ENCODE assay signal across 8 cellular contexts in genomic region chr17:40556884-40557414, GRCh38. TPM values are rescaled to one million over a fixed set of nuclear protein-coding genes. Genes with fewer than 3 reads are reported as not detected.
DNase-seq lines count a peak whose midpoint lies in the region; ATAC-seq and TF ChIP-seq lines count a peak whose summit lies in the region.

No MANE protein-coding gene starts in this region.

- peaks cover 97% of the 10 kb centered on the region for H3K36me3 Mint-ChIP-seq in activated B cell treated with CpG ODN at 0.5 μM for 24 hours (ENCODE audit: low read depth)

- H3K27ac ChIP-seq in IMR-90 (ENCODE audit: insufficient read depth, low read length): peak overlapping the region; percentile 21
- peak overlapping the region; percentile 62 to 70 for H3K27ac ChIP-seq in right atrium auricular region
- peak overlapping the region; percentile 66 to 95 (median 87) for H3K27ac ChIP-seq in spleen
- no peak overlapping the region for H3K27ac ChIP-seq in PC-9

- H3K14ac ChIP-seq in IMR-90 (replicated peaks; ENCODE audit: low read depth, low read length): peak overlapping the region; percentile 36

- no peaks in the 10 kb centered on the region for H3K9me3 Mint-ChIP-seq in activated B cell treated with CpG ODN at 0.5 μM for 24 hours

- TF ChIP-seq CTCF in IMR-90 (conservative IDR thresholded peaks at IDR 0.05; ENCODE audit: low read depth, low read length) (no peak), activated B cell treated with CpG ODN at 0.5 μM for 24 hours (IDR thresholded peaks at IDR 0.05) (no peak), right atrium auricular region (IDR thresholded peaks at IDR 0.05) (no peak), spleen (IDR thresholded peaks at IDR 0.05 in 8 of 11, conservative IDR thresholded peaks at IDR 0.05 in 3 of 11) (no peak), PC-9 (conservative IDR thresholded peaks at IDR 0.05) (no peak)

- no peak overlapping the region for H3K23ac ChIP-seq in IMR-90 (ENCODE audit: low read depth, low read length)

- in situ Hi-C loops in IMR-90 (cut with MboI; ENCODE audit: low sequenced_read_pairs): no loop called here

- dilution Hi-C loops in IMR-90 (cut with HindIII; ENCODE audit: low sequenced_read_pairs, unreplicated experiment): no loop called here

- H4K5ac ChIP-seq in IMR-90 (ENCODE audit: low read depth, low read length): peak overlapping the region; percentile 66

- H3K9me3 ChIP-seq in IMR-90 (ENCODE audit: control insufficient read depth, insufficient read depth, low read length): no peaks in the 10 kb centered on the region
- H3K9me3 ChIP-seq in right atrium auricular region: no peaks in the 10 kb centered on the region
- H3K9me3 ChIP-seq in spleen: no peaks in the 10 kb centered on the region
- H3K9me3 ChIP-seq in PC-9 (ENCODE audit: insufficient read depth, low read depth): no peaks in the 10 kb centered on the region

- H3K18ac ChIP-seq in IMR-90 (ENCODE audit: low read depth, low read length): peak overlapping the region; percentile 55

- H3K27me3 ChIP-seq in IMR-90 (ENCODE audit: control insufficient read depth, insufficient read depth, low read length) (0 out of 2 replicates have a peak, but pooled peaks cover 2% of the 10 kb centered on the region), right atrium auricular region (no peaks in the 10 kb centered on the region), spleen (replicated peaks in 1 of 7) (no peaks in the 10 kb centered on the region), PC-9 (ENCODE audit: insufficient read depth, low read depth) (no peaks in the 10 kb centered on the region; the same call in 1 of the 2 replicates)

- no peaks in the 10 kb centered on the region for H3K36me3 ChIP-seq in IMR-90 (ENCODE audit: control insufficient read depth, insufficient read depth, low read length)
- no peaks in the 10 kb centered on the region for H3K36me3 ChIP-seq in right atrium auricular region
- H3K36me3 ChIP-seq in spleen: peaks cover 0 to 59% (median 10%) of the 10 kb centered on the region in 6 donors
- no peaks in the 10 kb centered on the region for H3K36me3 ChIP-seq in PC-9 (ENCODE audit: low read depth)

- H2BK5ac ChIP-seq in IMR-90 (ENCODE audit: low read depth, low read length, poor library complexity, severe bottlenecking): peak overlapping the region; percentile 46

- H3K4me1 ChIP-seq in IMR-90 (ENCODE audit: control insufficient read depth, insufficient read depth, low read length) (peaks cover 51% of the 10 kb centered on the region), right atrium auricular region (peaks cover 0 to 87% of the 10 kb centered on the region in 2 donors), spleen (peaks cover 76 to 100% (median 98%) of the 10 kb centered on the region in 6 donors), PC-9 (replicated peaks; ENCODE audit: insufficient read depth) (peaks cover 9% of the 10 kb centered on the region)

- peak overlapping the region; percentile 35 for H3K4me3 Mint-ChIP-seq in activated B cell treated with CpG ODN at 0.5 μM for 24 hours

- POLR2A ChIA-PET in IMR-90 (lab: Charles Lee; ENCODE audit: unreplicated experiment): no interaction called here
- POLR2A ChIA-PET in activated B cell treated with CpG ODN at 0.5 μM for 24 hours (lab: Charles Lee): interaction anchor here (0.6 to 40.7 kb wide), 12 partner anchors 4 to 1591 kb away, joined by 3 to 1885 read pairs (median 4); partner anchors contain the start of genes CASC3, CCR7 and SMARCE1
- POLR2A ChIA-PET in PC-9 (lab: Charles Lee; ENCODE audit: unreplicated experiment): interaction anchor here (0.6 kb wide), 1 partner anchor 250 kb away, joined by 3 read pairs; no protein-coding TSS in a partner anchor

- peak overlapping the region; percentile 90 for H2BK120ac ChIP-seq in IMR-90 (ENCODE audit: low read depth, low read length)

- H3K27me3 Mint-ChIP-seq in activated B cell treated with CpG ODN at 0.5 μM for 24 hours: no peaks in the 10 kb centered on the region

- H3K4me3 ChIP-seq in IMR-90 (ENCODE audit: insufficient read depth, low read depth, low read length) (no peak overlapping the region), right atrium auricular region (peak overlapping the region in 1 of 2 donors; percentile 8), spleen (peak overlapping the region in 2 of 8 donors; percentile 15 to 49), PC-9 (no peak overlapping the region)

- H3K9ac ChIP-seq in IMR-90 (ENCODE audit: low read depth, low read length): peak overlapping the region; percentile 7; the same call in 1 of the 2 replicates

- no peak for TF ChIP-seq RAD21 in IMR-90 (IDR thresholded peaks at IDR 0.05; ENCODE audit: low read length)

- H3K9me1 ChIP-seq in IMR-90 (ENCODE audit: insufficient read depth, low read length): peaks cover 19% of the 10 kb centered on the region

- intact Hi-C loops in IMR-90 (cut with micrococcal nuclease) (no loop called here), activated B cell treated with CpG ODN at 0.5 μM for 24 hours (cut with micrococcal nuclease) (no loop called here), spleen (cut with DNase I; ENCODE audit: low total_unique reads) (no loop called here), PC-9 (cut with micrococcal nuclease; ENCODE audit: unreplicated experiment) (no loop called here)

- H2AFZ ChIP-seq in IMR-90 (replicated peaks; ENCODE audit: low read length, poor library complexity): peak overlapping the region; percentile 43
- no peak overlapping the region for H2AFZ ChIP-seq in PC-9

- H3K4me2 ChIP-seq in IMR-90 (ENCODE audit: low read depth, low read length) (no peak overlapping the region), PC-9 (no peak overlapping the region)

- peaks cover 3% of the 10 kb centered on the region; the same call in 1 of the 2 replicates for H3F3A ChIP-seq in PC-9 (ENCODE audit: insufficient read depth, low read depth)

- no peaks in the 10 kb centered on the region for H3K9me2 ChIP-seq in PC-9 (ENCODE audit: insufficient read depth)

- BruUV-seq in IMR-90 (replicated peaks; lab: Mats Ljungman, UMichigan) (no TSS peak), PC-9 (replicated peaks; lab: Mats Ljungman, UMichigan) (no TSS peak)

- H3K27ac Mint-ChIP-seq in activated B cell treated with CpG ODN at 0.5 μM for 24 hours: peak overlapping the region; percentile 99

- no peak for TF ChIP-seq POLR2A in IMR-90 (IDR thresholded peaks at IDR 0.05; ENCODE audit: low read depth, low read length)
- TF ChIP-seq POLR2A in spleen (IDR thresholded peaks at IDR 0.05): no peak

- H2AK9ac ChIP-seq in IMR-90 (replicated peaks; ENCODE audit: low read depth, low read length, poor library complexity): peak overlapping the region; percentile 26

- no peak for DNase-seq in IMR-90
- DNase-seq in activated B cell treated with CpG ODN at 0.5 μM for 24 hours: peak; percentile 12
- no peak for DNase-seq in right atrium auricular region (ENCODE audit: low spot score)
- peak; percentile 81 for DNase-seq in spleen
- no peak for DNase-seq in COR-L47 (lab: John Stamatoyannopoulos, UW)
- no peak for DNase-seq in PC-9
- no peak for DNase-seq in AG08396 (ENCODE audit: low spot score)

- peak overlapping the region; percentile 33 to 91 for H4K8ac ChIP-seq in IMR-90 (ENCODE audit: low read depth in 2 of 2, low read length in 2 of 2)

- H3K4me1 Mint-ChIP-seq in activated B cell treated with CpG ODN at 0.5 μM for 24 hours: peaks cover 97% of the 10 kb centered on the region

- no peaks in the 10 kb centered on the region for H4K20me1 ChIP-seq in IMR-90 (ENCODE audit: insufficient read depth, low read length)
- H4K20me1 ChIP-seq in PC-9 (ENCODE audit: insufficient read depth): no peaks in the 10 kb centered on the region

- no CpG with 5 or more reads among the region's 16 CpGs for WGBS in IMR-90 (ENCODE audit: extremely low coverage in 2 of 2, insufficient read length in 1 of 2), 2 experiments
- WGBS in spleen, 5 donors: 13 to 26% (median 21%) methylated on average over 16 of the region's 16 CpGs

- CTCF ChIA-PET in IMR-90 (lab: Yijun Ruan, JAX): interaction anchor here (1.4 kb wide), 1 partner anchor 194 kb away, joined by 4 read pairs; no protein-coding TSS in a partner anchor
- CTCF ChIA-PET in activated B cell treated with CpG ODN at 0.5 μM for 24 hours (lab: Charles Lee): interaction anchor here (1.4 to 16.7 kb wide), 3 partner anchors 23 to 202 kb away, joined by 4 to 426 read pairs (median 112); no protein-coding TSS in a partner anchor
- CTCF ChIA-PET in PC-9 (lab: Charles Lee): interaction anchor here (0.8 to 1.2 kb wide), 2 partner anchors 20 to 24 kb away, joined by 3 to 5 read pairs; no protein-coding TSS in a partner anchor

- H3K79me2 ChIP-seq in PC-9 (ENCODE audit: low read depth): no peaks in the 10 kb centered on the region

- H3K79me1 ChIP-seq in IMR-90 (ENCODE audit: low read depth in 1 of 2, low read length in 2 of 2): peaks cover 12 to 29% of the 10 kb centered on the region in 2 experiments; a peak in 3 of 4 replicates

- peak overlapping the region; percentile 87 for H2BK20ac ChIP-seq in IMR-90 (ENCODE audit: low read depth, low read length)

- peak overlapping the region; percentile 81 for H3K4ac ChIP-seq in IMR-90 (ENCODE audit: low read depth, low read length)

- ATAC-seq in IMR-90 (ENCODE audit: low read depth) (no peak), activated B cell treated with CpG ODN at 0.5 μM for 24 hours (ENCODE audit: low read depth) (no peak), GM19351 (IDR thresholded peaks at IDR 0.05; ENCODE audit: unreplicated experiment) (no peak)

- H4K91ac ChIP-seq in IMR-90 (ENCODE audit: insufficient read depth, low read depth, low read length): peak overlapping the region; percentile 93

- peak overlapping the region; percentile 85; the same call in 2 of the 3 replicates for H2BK15ac ChIP-seq in IMR-90 (ENCODE audit: low read depth, low read length)

- peak overlapping the region; percentile 94 for H2AK5ac ChIP-seq in IMR-90 (ENCODE audit: low read depth, low read length)

- H3K56ac ChIP-seq in IMR-90 (ENCODE audit: extremely low read depth, insufficient read depth, low read length): no peak overlapping the region

RNA-seq across cellular contexts. Expression of gene CCR7, which starts 8.3 kb away (rescaled TPM):
- total RNA-seq in IMR-90 (2012; rRNA removed) (0.28 and 0.36 TPM in 2 replicates), activated B cell treated with CpG ODN at 0.5 μM for 24 hours (572 and 573 TPM in 2 replicates), right atrium auricular region (under 1 TPM in 1 of 2 donors, not detected in 1; 0.28 TPM), spleen (10 to 100 TPM; 31.9 to 77.4 (median 49.9) TPM), PC-9 (2021) (not detected in 2 replicates)
- polyA plus RNA-seq in IMR-90 (2012; rRNA removed) (0.14 and 0.22 TPM in 2 replicates), spleen (10 to 100 TPM; 29.0 to 79.1 (median 63.5) TPM)
- 0.16 TPM in 1 of 2 replicates, not detected in the other for polyA plus RNA-seq in IMR-90 (2012; cell fraction: cytosol; rRNA removed)
- 0.23 and 0.39 TPM in 2 replicates for polyA plus RNA-seq in IMR-90 (2012; cell fraction: nucleus; rRNA removed; ENCODE audit: low replicate concordance)

RNA-seq across cellular contexts. Expression of gene TNS4, which starts 55.5 kb away (rescaled TPM):
- total RNA-seq in IMR-90 (2012; rRNA removed): 0.28 TPM in 1 of 2 replicates, not detected in the other
- polyA plus RNA-seq in IMR-90 (2012; rRNA removed): 0.07 TPM in 1 of 2 replicates, not detected in the other
- 0.07 and 0.08 TPM in 2 replicates for polyA plus RNA-seq in IMR-90 (2012; cell fraction: cytosol; rRNA removed)
- polyA plus RNA-seq in IMR-90 (2012; cell fraction: nucleus; rRNA removed; ENCODE audit: low replicate concordance): 0.33 and 0.57 TPM in 2 replicates
- total RNA-seq in activated B cell treated with CpG ODN at 0.5 μM for 24 hours: 0.18 TPM in 1 of 2 replicates, not detected in the other
- total RNA-seq in right atrium auricular region: not detected
- total RNA-seq in spleen: 1 to 10 TPM in 1 of 7 donors, under 1 TPM in 5, not detected in 1; 0.14 to 1.3 (median 0.41) TPM
- polyA plus RNA-seq in spleen: under 1 TPM; 0.15 to 0.45 (median 0.21) TPM
- 17.4 and 23.5 TPM in 2 replicates for total RNA-seq in PC-9 (2021)

Comparison
In these comparisons a context has a peak if more than half of its experiments do, and no peak if none do; other contexts are left out.
1. DNase-seq: peak in activated B cell treated with CpG ODN at 0.5 μM for 24 hours (single experiment) and spleen (single experiment); none in IMR-90 (single experiment), right atrium auricular region (single experiment), COR-L47 (single experiment), PC-9 (0 of 2) and AG08396 (single experiment).
2. RNA of gene CCR7, which starts 8.3 kb away (total RNA-seq): 572 to 573 TPM in activated B cell treated with CpG ODN at 0.5 μM for 24 hours and 31.9 to 77.4 TPM in spleen; 0.28 to 0.36 TPM in IMR-90, 0.28 TPM in right atrium auricular region and not detected in PC-9; every median in the first group is over 10 times any median in the second.